14 cellular contexts compared by ENCODE assay signal in genomic region chr18:49767111-49768050, GRCh38. TPM values are rescaled to one million over a fixed set of nuclear protein-coding genes. Genes with fewer than 3 reads are reported as not detected.
DNase-seq lines count a peak whose midpoint lies in the region; ATAC-seq and TF ChIP-seq lines count a peak whose summit lies in the region.
"Had no signal": no experiment of that assay in that cellular context is flagged by ENCODE, and none has a peak within 500 bp of the region (broad histone marks: within the 10 kb centered on the region; RNA-seq: fewer than 3 reads in every experiment).

No MANE protein-coding gene starts in this region.

- H3K9me3 ChIP-seq in heart left ventricle (no peaks in the 10 kb centered on the region), left ventricle myocardium inferior (replicated peaks) (no peaks in the 10 kb centered on the region), lower lobe of right lung (no peaks in the 10 kb centered on the region), A673 (ENCODE audit: low read depth, low read length, poor library complexity, severe bottlenecking) (no peaks in the 10 kb centered on the region)
- H3K9me3 ChIP-seq: BE2C had no signal

- no peak for TF ChIP-seq POLR2A in heart left ventricle (IDR thresholded peaks at IDR 0.05)

- H3K36me3 ChIP-seq in heart left ventricle (no peaks in the 10 kb centered on the region), left ventricle myocardium inferior (no peaks in the 10 kb centered on the region), lower lobe of right lung (no peaks in the 10 kb centered on the region), A673 (ENCODE audit: insufficient read depth, low read length, poor library complexity, severe bottlenecking) (no peaks in the 10 kb centered on the region)
- H3K36me3 ChIP-seq: BE2C had no signal

- H3K4me3 Mint-ChIP-seq in activated T-helper 17 cell treated with anti-CD3 and anti-CD28 coated beads, Interleukin-2, amount 50 U/mL, for 72 hours: no peak overlapping the region
- H3K4me3 Mint-ChIP-seq: CD4-positive, alpha-beta memory T cell had no signal

- TF ChIP-seq CTCF in heart left ventricle (IDR thresholded peaks at IDR 0.05): no peak
- TF ChIP-seq CTCF in left ventricle myocardium inferior (IDR thresholded peaks at IDR 0.05; ENCODE audit: borderline replicate concordance): no peak
- no peak for TF ChIP-seq CTCF in lower lobe of right lung (IDR thresholded peaks at IDR 0.05)
- TF ChIP-seq CTCF in A673 (conservative IDR thresholded peaks at IDR 0.05; ENCODE audit: low read depth, low read length): no peak

- ATAC-seq in heart left ventricle (peak in 3 of 4 donors; percentile 9 to 65 (median 18)), lower lobe of right lung (peak; percentile 9 to 29), GM21390 (IDR thresholded peaks at IDR 0.05; ENCODE audit: unreplicated experiment) (no peak), HG03442 (IDR thresholded peaks at IDR 0.05; ENCODE audit: unreplicated experiment) (no peak)
- no peak for ATAC-seq in activated T-helper 17 cell treated with anti-CD3 and anti-CD28 coated beads, Interleukin-2, amount 50 U/mL, for 72 hours (replicated peaks)

- H3K27ac ChIP-seq in heart left ventricle (no peak overlapping the region), left ventricle myocardium inferior (replicated peaks) (no peak overlapping the region), lower lobe of right lung (no peak overlapping the region), A673 (ENCODE audit: low read depth, low read length, poor library complexity, severe bottlenecking) (no peak overlapping the region)

- no peaks in the 10 kb centered on the region for H3K4me1 Mint-ChIP-seq in activated T-helper 17 cell treated with anti-CD3 and anti-CD28 coated beads, Interleukin-2, amount 50 U/mL, for 72 hours

- H3K9me3 Mint-ChIP-seq in activated T-helper 17 cell treated with anti-CD3 and anti-CD28 coated beads, Interleukin-2, amount 50 U/mL, for 72 hours: no peaks in the 10 kb centered on the region
- H3K9me3 Mint-ChIP-seq: CD4-positive, alpha-beta memory T cell had no signal

- H3K27me3 ChIP-seq in heart left ventricle (no peaks in the 10 kb centered on the region), left ventricle myocardium inferior (ENCODE audit: low read depth) (no peaks in the 10 kb centered on the region), lower lobe of right lung (ENCODE audit: low read depth) (no peaks in the 10 kb centered on the region), A673 (replicated peaks; ENCODE audit: insufficient read depth, low read depth, low read length, poor library complexity) (no peaks in the 10 kb centered on the region)
- H3K27me3 ChIP-seq: BE2C had no signal

- 56 to 67% (median 62%) methylated on average over 11 of the region's 11 CpGs for WGBS in heart left ventricle, 4 donors

- CTCF ChIA-PET in A673 (lab: Charles Lee): interaction anchor here (0.5 to 0.6 kb wide), 2 partner anchors 40 to 174 kb away, joined by 4 to 5 read pairs; no protein-coding TSS in a partner anchor

- intact Hi-C loops in heart left ventricle (cut with DNase I): loop anchor here in 7 of 10 donors (1.0 to 10.0 kb wide), 7 partner anchors 87 to 255 kb away; partner anchors contain the start of gene LIPG (in 5 of the 7)
- intact Hi-C loops in left ventricle myocardium inferior (cut with micrococcal nuclease): loop anchor here (5.0 kb wide), 1 partner anchor 255 kb away; no protein-coding TSS in a partner anchor
- intact Hi-C loops in lower lobe of right lung (cut with DNase I): no loop called here
- intact Hi-C loops in A673 (cut with micrococcal nuclease; ENCODE audit: unreplicated experiment): loop anchor here (1.0 kb wide), 1 partner anchor 206 kb away; no protein-coding TSS in a partner anchor

- H3K27ac Mint-ChIP-seq in activated T-helper 17 cell treated with anti-CD3 and anti-CD28 coated beads, Interleukin-2, amount 50 U/mL, for 72 hours: peak overlapping the region; percentile 47

- H3K36me3 Mint-ChIP-seq in activated T-helper 17 cell treated with anti-CD3 and anti-CD28 coated beads, Interleukin-2, amount 50 U/mL, for 72 hours (ENCODE audit: low read depth): no peaks in the 10 kb centered on the region
- H3K36me3 Mint-ChIP-seq: CD4-positive, alpha-beta memory T cell had no signal

- no peak overlapping the region for H3K4me3 ChIP-seq in heart left ventricle
- H3K4me3 ChIP-seq in left ventricle myocardium inferior: no peak overlapping the region
- no peak overlapping the region for H3K4me3 ChIP-seq in lower lobe of right lung
- H3K4me3 ChIP-seq in A673 (ENCODE audit: low read depth, low read length, poor library complexity, severe bottlenecking): no peak overlapping the region

- peak in 1 of 5 donors; percentile 32 for DNase-seq in heart left ventricle
- no peak for DNase-seq in left ventricle myocardium inferior
- DNase-seq in lower lobe of right lung: no peak
- peak; percentile 14 for DNase-seq in pons (ENCODE audit: low spot score)
- DNase-seq in A673 (ENCODE audit: low spot score): no peak
- DNase-seq: 8988T; BE2C; CD4-positive, alpha-beta memory T cell; NCI-H2081 treated with DMSO at 0.1 percent for 48 hours; NK-92 treated with Interleukin-12 subunit alpha and Interleukin-12 subunit beta, amount 100 ng/mL, for 24 hours; SIG-M5 had no signal

- H3K4me1 ChIP-seq in heart left ventricle (no peaks in the 10 kb centered on the region), left ventricle myocardium inferior (no peaks in the 10 kb centered on the region), lower lobe of right lung (no peaks in the 10 kb centered on the region), A673 (ENCODE audit: insufficient read depth, low read length, poor library complexity, severe bottlenecking) (no peaks in the 10 kb centered on the region)
- H3K4me1 ChIP-seq: BE2C had no signal

- BruUV-seq in A673 (replicated peaks; lab: Mats Ljungman, UMichigan): no TSS peak

- POLR2A ChIA-PET in A673 (lab: Charles Lee; ENCODE audit: low non-redundant PET): no interaction called here

- no peaks in the 10 kb centered on the region for H3K27me3 Mint-ChIP-seq in activated T-helper 17 cell treated with anti-CD3 and anti-CD28 coated beads, Interleukin-2, amount 50 U/mL, for 72 hours
- H3K27me3 Mint-ChIP-seq: CD4-positive, alpha-beta memory T cell had no signal

RNA-seq across cellular contexts. Expression of gene ACAA2, which starts 46.0 kb away (rescaled TPM):
- total RNA-seq in heart left ventricle (100 to 1,000 TPM; 165 to 379 (median 261) TPM), left ventricle myocardium inferior (287 TPM), lower lobe of right lung (71.3 TPM), A673 (2021) (51.1 and 60.6 TPM in 2 replicates)
- 100 to 1,000 TPM; 129 to 147 TPM for polyA plus RNA-seq in heart left ventricle
- 10 to 100 TPM; 73.7 to 94.7 TPM for total RNA-seq in activated T-helper 17 cell treated with anti-CD3 and anti-CD28 coated beads, Interleukin-2, amount 50 U/mL, for 72 hours

Comparison
In these comparisons a context has a peak if more than half of its experiments do, and no peak if none do; other contexts are left out.
1. ATAC-seq: peak in heart left ventricle (3 of 4) and lower lobe of right lung (2 of 2); none in activated T-helper 17 cell treated with anti-CD3 and anti-CD28 coated beads, Interleukin-2, amount 50 U/mL, for 72 hours (single experiment), GM21390 (single experiment) and HG03442 (single experiment).